Comparison of ENCODE assay signal across 14 cellular contexts in the genomic region with DNA sequence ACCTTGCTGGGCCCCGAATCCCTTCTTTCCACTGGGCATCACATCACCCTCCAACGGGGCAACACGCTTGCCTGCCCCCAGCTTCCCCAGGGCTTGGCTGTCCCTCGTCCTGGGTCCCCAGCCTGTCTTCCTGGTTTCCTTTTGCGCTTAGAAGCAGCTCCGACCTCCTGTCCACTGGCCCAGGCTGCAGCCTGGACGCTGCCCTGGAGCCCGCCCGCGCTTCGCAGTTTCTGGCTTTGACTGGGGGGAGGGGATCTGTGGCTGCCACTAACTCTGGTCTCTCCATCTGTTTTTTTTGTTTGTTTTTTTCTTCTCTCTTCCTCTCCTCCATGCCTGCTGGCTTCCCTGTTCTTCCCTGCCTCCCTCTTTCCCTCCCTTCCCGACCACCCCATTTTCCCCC. TPM values are rescaled to one million over a fixed set of nuclear protein-coding genes. Genes with fewer than 3 reads are reported as not detected.
A peak's percentile ranks its signal among the peaks of the same experiment; 100 is the strongest.
DNase-seq lines count a peak whose midpoint lies in the region; ATAC-seq and TF ChIP-seq lines count a peak whose summit lies in the region.
"Had no signal": no experiment of that assay in that cellular context is flagged by ENCODE, and none has a peak within 500 bp of the region (broad histone marks: within the 10 kb centered on the region; RNA-seq: fewer than 3 reads in every experiment).

No MANE protein-coding gene starts in this region.

- H3K9me3 Mint-ChIP-seq in endodermal cell (no peaks in the 10 kb centered on the region), osteocyte (ENCODE audit: unreplicated experiment) (no peaks in the 10 kb centered on the region)
- H3K9me3 Mint-ChIP-seq: activated T-helper 2 cell treated with anti-CD3 and anti-CD28 coated beads, Interferon-gamma antibody, Interleukin-2, Interleukin-4, amounts not matched to agents 10 μg/mL and 5 μg/mL and 100 μg/mL, durations not matched to agents 14 hours and 24 hours and 36 hours had no signal

- 74% methylated on average over 12 of the region's 12 CpGs for WGBS in HUES64
- WGBS in endodermal cell (ENCODE audit: insufficient coverage in 1 of 2, insufficient read length in 1 of 2), 2 experiments = 51 to 86% methylated on average over 2 to 12 of the region's 12 CpGs

- H3K9me3 ChIP-seq in BLaER1 treated with 17β-estradiol and CSF1 and Interleukin-3, amounts not matched to agents 10 nM and 100 nM (replicated peaks in 1 of 11) = no peaks in the 10 kb centered on the region
- H3K9me3 ChIP-seq in HUES64 (ENCODE audit: insufficient read depth, low read depth, low read length) (no peaks in the 10 kb centered on the region), endodermal cell (ENCODE audit: control insufficient read depth, low read length) (no peaks in the 10 kb centered on the region)

- H3K4me1 ChIP-seq in BLaER1 treated with 17β-estradiol and CSF1 and Interleukin-3, amounts not matched to agents 10 nM and 100 nM = peaks cover 29 to 91% (median 76%) of the 10 kb centered on the region in 10 experiments
- H3K4me1 ChIP-seq in HUES64 (ENCODE audit: insufficient read depth, low read length) (peaks cover 26% of the 10 kb centered on the region; the same call in 1 of the 2 replicates), endodermal cell (ENCODE audit: control insufficient read depth, insufficient read depth, low read length) (peaks cover 8% of the 10 kb centered on the region)

- no peak for ATAC-seq in GM18517 (IDR thresholded peaks at IDR 0.05; ENCODE audit: unreplicated experiment)

- H3K27ac Mint-ChIP-seq in endodermal cell = peak overlapping the region; percentile 74
- peak overlapping the region; percentile 18 for H3K27ac Mint-ChIP-seq in osteocyte (ENCODE audit: unreplicated experiment)

- peaks cover 0 to 52% (median 19%) of the 10 kb centered on the region in 11 experiments; a peak in 16 of 22 replicates for H4K20me1 ChIP-seq in BLaER1 treated with 17β-estradiol and CSF1 and Interleukin-3, amounts not matched to agents 10 nM and 100 nM

- H3K36me3 Mint-ChIP-seq in endodermal cell (ENCODE audit: low read depth) = peaks cover 43% of the 10 kb centered on the region
- H3K36me3 Mint-ChIP-seq in osteocyte (ENCODE audit: unreplicated experiment) = peaks cover 21% of the 10 kb centered on the region

- peak overlapping the region; percentile 62 to 85 (median 80); a peak in 20 of 22 replicates for H3K4me2 ChIP-seq in BLaER1 treated with 17β-estradiol and CSF1 and Interleukin-3, amounts not matched to agents 10 nM and 100 nM

- H3K4me3 Mint-ChIP-seq in endodermal cell = no peak overlapping the region
- no peak overlapping the region for H3K4me3 Mint-ChIP-seq in osteocyte (ENCODE audit: unreplicated experiment)

- no peak overlapping the region for H3K4me3 ChIP-seq in BLaER1 treated with 17β-estradiol and CSF1 and Interleukin-3, amounts not matched to agents 10 nM and 100 nM
- H3K4me3 ChIP-seq in HUES64 (ENCODE audit: low read length) (no peak overlapping the region), endodermal cell (ENCODE audit: low read length) (no peak overlapping the region)

- H3K27me3 Mint-ChIP-seq in endodermal cell (ENCODE audit: insufficient read depth) = no peaks in the 10 kb centered on the region
- no peaks in the 10 kb centered on the region for H3K27me3 Mint-ChIP-seq in osteocyte (ENCODE audit: unreplicated experiment)

- TF ChIP-seq CTCF in endodermal cell (conservative IDR thresholded peaks at IDR 0.05) (no peak), osteocyte (IDR thresholded peaks at IDR 0.05) (no peak)

- DNase-seq in endodermal cell (no peak), osteocyte (ENCODE audit: extremely low spot score, unreplicated experiment) (no peak), HCEC 1CT (no peak), NCI-H128 (lab: John Stamatoyannopoulos, UW; ENCODE audit: unreplicated experiment) (no peak), NCI-H774 (lab: John Stamatoyannopoulos, UW) (no peak)
- DNase-seq: activated CD4-positive, alpha-beta T cell treated with anti-CD3 and anti-CD28 coated beads for 4 hours; foreskin fibroblast; NCI-H1105; NCI-H446 treated with DMSO at 0.1 percent for 48 hours; T-helper 1 cell had no signal

- peaks cover 54 to 71% (median 66%) of the 10 kb centered on the region in 11 experiments for H3K36me3 ChIP-seq in BLaER1 treated with 17β-estradiol and CSF1 and Interleukin-3, amounts not matched to agents 10 nM and 100 nM
- H3K36me3 ChIP-seq in HUES64 (ENCODE audit: insufficient read depth, low read length) (peaks cover 58% of the 10 kb centered on the region), endodermal cell (ENCODE audit: control insufficient read depth, insufficient read depth, low read length) (peaks cover 35% of the 10 kb centered on the region)

- peak overlapping the region in 9 of 11 experiments; percentile 48 to 77 (median 72); a peak in 17 of 22 replicates for H3K27ac ChIP-seq in BLaER1 treated with 17β-estradiol and CSF1 and Interleukin-3, amounts not matched to agents 10 nM and 100 nM
- H3K27ac ChIP-seq in HUES64 (ENCODE audit: low read depth, low read length) = 0 out of 2 replicates have a peak overlapping the region, but pooled peaks have one; percentile 49
- peak overlapping the region; percentile 36 for H3K27ac ChIP-seq in endodermal cell (ENCODE audit: low read depth, low read length)

- peak overlapping the region in 10 of 11 experiments; percentile 33 to 72 (median 58); a peak in 16 of 22 replicates for H3K9ac ChIP-seq in BLaER1 treated with 17β-estradiol and CSF1 and Interleukin-3, amounts not matched to agents 10 nM and 100 nM
- 0 out of 2 replicates have a peak overlapping the region, but pooled peaks have one; percentile 47 for H3K9ac ChIP-seq in HUES64 (ENCODE audit: low read depth, low read length)
- H3K9ac ChIP-seq in endodermal cell (ENCODE audit: extremely low read depth, low read length, poor library complexity, severe bottlenecking) = no peak overlapping the region

- no peaks in the 10 kb centered on the region for H3K27me3 ChIP-seq in BLaER1 treated with 17β-estradiol and CSF1 and Interleukin-3, amounts not matched to agents 10 nM and 100 nM
- H3K27me3 ChIP-seq in HUES64 (ENCODE audit: insufficient read depth, low read length) = no peaks in the 10 kb centered on the region
- H3K27me3 ChIP-seq in endodermal cell (ENCODE audit: control insufficient read depth, insufficient read depth, low read length, poor library complexity, severe bottlenecking) = no peaks in the 10 kb centered on the region

- peaks cover 26% of the 10 kb centered on the region for H3K4me1 Mint-ChIP-seq in endodermal cell
- peaks cover 19% of the 10 kb centered on the region for H3K4me1 Mint-ChIP-seq in osteocyte (ENCODE audit: unreplicated experiment)

RNA-seq across cellular contexts. Expression of a gene that starts 11.7 kb away (rescaled TPM):
- polyA plus RNA-seq in HUES64 (2013, experiment 1 of 2) = 346 TPM
- 330 TPM for polyA plus RNA-seq in HUES64 (2013, experiment 2 of 2)
- total RNA-seq in endodermal cell (100 to 1,000 TPM; 625 to 629 TPM), osteocyte (223 and 231 TPM in 2 replicates)
- 488 TPM for polyA plus RNA-seq in endodermal cell (2013, experiment 1 of 2)
- polyA plus RNA-seq in endodermal cell (2013, experiment 2 of 2) = 451 TPM

RNA-seq across cellular contexts. Expression of a gene that starts 17.1 kb away (rescaled TPM):
- polyA plus RNA-seq in HUES64 (2013, experiment 1 of 2) = 58.0 TPM
- 76.6 TPM for polyA plus RNA-seq in HUES64 (2013, experiment 2 of 2)
- total RNA-seq in endodermal cell (100 to 1,000 TPM; 106 to 240 TPM), osteocyte (225 and 233 TPM in 2 replicates)
- 160 TPM for polyA plus RNA-seq in endodermal cell (2013, experiment 1 of 2)
- 130 TPM for polyA plus RNA-seq in endodermal cell (2013, experiment 2 of 2)

RNA-seq across cellular contexts. Expression of a gene that starts 55.4 kb away (rescaled TPM):
- polyA plus RNA-seq in HUES64 (2013, experiment 1 of 2) = 14.7 TPM
- 17.5 TPM for polyA plus RNA-seq in HUES64 (2013, experiment 2 of 2)
- total RNA-seq in endodermal cell = 100 to 1,000 TPM; 132 to 146 TPM
- polyA plus RNA-seq in endodermal cell (2013, experiment 1 of 2) = 4.8 TPM
- polyA plus RNA-seq in endodermal cell (2013, experiment 2 of 2) = 4.2 TPM
- not detected in 2 replicates for total RNA-seq in osteocyte
- total RNA-seq: activated T-helper 2 cell treated with anti-CD3 and anti-CD28 coated beads, Interferon-gamma antibody, Interleukin-2, Interleukin-4, amounts not matched to agents 10 μg/mL and 5 μg/mL and 100 μg/mL, durations not matched to agents 14 hours and 24 hours and 36 hours had no signal

RNA-seq across cellular contexts. Expression of a gene that starts 58.8 kb away (rescaled TPM):
- polyA plus RNA-seq in HUES64 (2013, experiment 1 of 2) = 35.8 TPM
- 30.4 TPM for polyA plus RNA-seq in HUES64 (2013, experiment 2 of 2)
- total RNA-seq in endodermal cell (10 to 100 TPM; 36.8 to 40.0 TPM), osteocyte (56.3 and 57.7 TPM in 2 replicates)
- polyA plus RNA-seq in endodermal cell (2013, experiment 1 of 2) = 30.3 TPM
- polyA plus RNA-seq in endodermal cell (2013, experiment 2 of 2) = 30.3 TPM

Comparison
In these comparisons a context has a peak if more than half of its experiments do, and no peak if none do; other contexts are left out.
1. RNA of a gene that starts 55.4 kb away (total RNA-seq): 132 to 146 TPM in endodermal cell; not detected in osteocyte; every median in the first group is over 100 times any median in the second.
2. Peak in every context shown above with its lines, with median percentiles within 50 percentile points of each other: H3K27ac ChIP-seq.